Comparison of ENCODE assay signal across 10 cellular contexts in genomic region chr17:7634384-7634783, GRCh38. TPM values are rescaled to one million over a fixed set of nuclear protein-coding genes. Genes with fewer than 3 reads are reported as not detected.
DNase-seq lines count a peak whose midpoint lies in the region; ATAC-seq, FAIRE-seq and TF ChIP-seq lines count a peak whose summit lies in the region.
"Had no signal": no experiment of that assay in that cellular context is flagged by ENCODE, and none has a peak within 500 bp of the region (broad histone marks: within the 10 kb centered on the region; RNA-seq: fewer than 3 reads in every experiment).

No MANE protein-coding gene starts in this region.

- 0 out of 2 replicates have a peak overlapping the region, but pooled peaks have one; percentile 18 for H3K9ac ChIP-seq in IMR-90 (ENCODE audit: low read depth, low read length)

- H2AK5ac ChIP-seq in IMR-90 (ENCODE audit: low read depth, low read length) = no peak overlapping the region

- dilution Hi-C loops in IMR-90 (cut with HindIII; ENCODE audit: low sequenced_read_pairs, unreplicated experiment) = no loop called here

- H3K36me3 ChIP-seq in IMR-90 (ENCODE audit: control insufficient read depth, insufficient read depth, low read length) = no peaks in the 10 kb centered on the region

- H3K27me3 ChIP-seq in IMR-90 (ENCODE audit: control insufficient read depth, insufficient read depth, low read length) = peaks cover 6% of the 10 kb centered on the region; the same call in 1 of the 2 replicates

- ATAC-seq in IMR-90 (ENCODE audit: low read depth) (peak; percentile 87), GM18867 (IDR thresholded peaks at IDR 0.05; ENCODE audit: unreplicated experiment) (no peak)

- no peak overlapping the region for H3K56ac ChIP-seq in IMR-90 (ENCODE audit: extremely low read depth, insufficient read depth, low read length)

- H2BK5ac ChIP-seq in IMR-90 (ENCODE audit: low read depth, low read length, poor library complexity, severe bottlenecking) = no peak overlapping the region

- no peak overlapping the region for H3K23ac ChIP-seq in IMR-90 (ENCODE audit: low read depth, low read length)

- H3K9me3 ChIP-seq in IMR-90 (ENCODE audit: control insufficient read depth, insufficient read depth, low read length) = no peaks in the 10 kb centered on the region

- DNase-seq in D721Med (ENCODE audit: insufficient read length, low spot score) = peak; percentile 95
- DNase-seq in IMR-90 = peak; percentile 41
- DNase-seq in amniotic epithelial cell (ENCODE audit: low read depth) = peak; percentile 56
- DNase-seq in left kidney (ENCODE audit: low read depth, low spot score) = peak; percentile 94
- DNase-seq in posterior vena cava (ENCODE audit: low spot score) = no peak
- DNase-seq in activated CD8-positive, alpha-beta memory T cell treated with anti-CD3 and anti-CD28 coated beads, Interleukin-2, amount 50 U/mL, for 4 hours = no peak
- no peak for DNase-seq in NCI-H2029 treated with DMSO at 0.1 percent for 48 hours (lab: John Stamatoyannopoulos, UW)

- peak overlapping the region; percentile 81 for H2AFZ ChIP-seq in IMR-90 (replicated peaks; ENCODE audit: low read length, poor library complexity)

- H3K14ac ChIP-seq in IMR-90 (replicated peaks; ENCODE audit: low read depth, low read length) = no peak overlapping the region

- CTCF ChIA-PET in IMR-90 (lab: Yijun Ruan, JAX) = interaction anchor here (1.1 to 5.3 kb wide), 3 partner anchors 39 to 60 kb away, joined by 3 to 27 read pairs (median 4); partner anchors contain the start of genes TP53 and WRAP53

- H3K27ac ChIP-seq in IMR-90 (ENCODE audit: insufficient read depth, low read length) = no peak overlapping the region

- H4K8ac ChIP-seq in IMR-90 (ENCODE audit: low read depth in 2 of 2, low read length in 2 of 2) = no peak overlapping the region

- intact Hi-C loops in IMR-90 (cut with micrococcal nuclease) (loop anchor here (1.0 kb wide), 2 partner anchors 54 to 83 kb away; partner anchors contain the start of genes DNAH2 and WRAP53), posterior vena cava (cut with DNase I) (loop anchor here in 1 of 2 donors (10.0 kb wide), 1 partner anchor 50 kb away; the partner anchor contains the start of genes TP53 and WRAP53)

- H3K18ac ChIP-seq in IMR-90 (ENCODE audit: low read depth, low read length) = no peak overlapping the region

- no peak overlapping the region for H2BK20ac ChIP-seq in IMR-90 (ENCODE audit: low read depth, low read length)

- no peak overlapping the region for H4K91ac ChIP-seq in IMR-90 (ENCODE audit: insufficient read depth, low read depth, low read length)

- BruUV-seq in IMR-90 (replicated peaks; lab: Mats Ljungman, UMichigan) = no TSS peak

- no peaks in the 10 kb centered on the region for H3K9me1 ChIP-seq in IMR-90 (ENCODE audit: insufficient read depth, low read length)

- H3K4me3 ChIP-seq in IMR-90 (ENCODE audit: insufficient read depth, low read depth, low read length) = no peak overlapping the region

- H4K20me1 ChIP-seq in IMR-90 (ENCODE audit: insufficient read depth, low read length) = no peaks in the 10 kb centered on the region

- TF ChIP-seq CTCF in D721Med (IDR thresholded peaks at IDR 0.05; ENCODE audit: insufficient read depth, missing control alignments) = peak; percentile 72
- TF ChIP-seq CTCF in IMR-90 (conservative IDR thresholded peaks at IDR 0.05; ENCODE audit: low read depth, low read length) = peak; percentile 67

- peak overlapping the region; percentile 37 for H2AK9ac ChIP-seq in IMR-90 (replicated peaks; ENCODE audit: low read depth, low read length, poor library complexity)

- no peak for FAIRE-seq in D721Med (lab: Jason Lieb, UNC)
- FAIRE-seq: frontal cortex had no signal

- TF ChIP-seq RAD21 in IMR-90 (IDR thresholded peaks at IDR 0.05; ENCODE audit: low read length) = peak; percentile 70

- H2BK15ac ChIP-seq in IMR-90 (ENCODE audit: low read depth, low read length) = no peak overlapping the region

- in situ Hi-C loops in IMR-90 (cut with MboI; ENCODE audit: low sequenced_read_pairs) = no loop called here

- no peak overlapping the region for H3K4me2 ChIP-seq in IMR-90 (ENCODE audit: low read depth, low read length)

- no peak for TF ChIP-seq POLR2A in IMR-90 (IDR thresholded peaks at IDR 0.05; ENCODE audit: low read depth, low read length)

- POLR2A ChIA-PET in IMR-90 (lab: Charles Lee; ENCODE audit: unreplicated experiment) = interaction anchor here (0.5 to 0.7 kb wide), 2 partner anchors 16 to 30 kb away, joined by 4 to 11 read pairs; partner anchors contain the start of gene ATP1B2

- H3K4ac ChIP-seq in IMR-90 (ENCODE audit: low read depth, low read length) = no peak overlapping the region

- 41% methylated on average over 2 of the region's 5 CpGs; no CpG with 5 or more reads in 1 of the 2 experiments for WGBS in IMR-90 (ENCODE audit: extremely low coverage in 2 of 2, insufficient read length in 1 of 2), 2 experiments

- H4K5ac ChIP-seq in IMR-90 (ENCODE audit: low read depth, low read length) = no peak overlapping the region

- H3K79me1 ChIP-seq in IMR-90 (ENCODE audit: low read depth in 1 of 2, low read length in 2 of 2) = no peaks in the 10 kb centered on the region

- no peaks in the 10 kb centered on the region for H3K4me1 ChIP-seq in IMR-90 (ENCODE audit: control insufficient read depth, insufficient read depth, low read length)

- H2BK120ac ChIP-seq in IMR-90 (ENCODE audit: low read depth, low read length) = no peak overlapping the region

TF ChIP-seq in IMR-90, 13 proteins besides CTCF, POLR2A, EP300 and RAD21:
- TF ChIP-seq RCOR1 (IDR thresholded peaks at IDR 0.05; ENCODE audit: insufficient replicate concordance, low read length) (no peak), SMC3 (IDR thresholded peaks at IDR 0.05; ENCODE audit: low read depth, low read length) (peak; percentile 67), MAFK (IDR thresholded peaks at IDR 0.05; ENCODE audit: low read depth, low read length) (no peak), ELK1 (IDR thresholded peaks at IDR 0.05; ENCODE audit: borderline replicate concordance, low read depth, low read length) (no peak)

RNA-seq across cellular contexts. Expression of gene SHBG, which starts 4.4 kb away (rescaled TPM):
- total RNA-seq in IMR-90 (2012; rRNA removed) = 0.36 TPM in 1 of 2 replicates, not detected in the other
- 0.38 and 0.40 TPM in 2 replicates for polyA plus RNA-seq in IMR-90 (2012; rRNA removed)
- 0.66 and 1.1 TPM in 2 replicates for polyA plus RNA-seq in IMR-90 (2012; cell fraction: cytosol; rRNA removed)
- 2.3 and 2.5 TPM in 2 replicates for polyA plus RNA-seq in IMR-90 (2012; cell fraction: nucleus; rRNA removed; ENCODE audit: low replicate concordance)
- under 1 TPM in 1 of 2 donors, not detected in 1; 0.43 TPM for total RNA-seq in posterior vena cava
- total RNA-seq: frontal cortex had no signal
- polyA plus RNA-seq: IgD-negative memory B cell had no signal

RNA-seq across cellular contexts. Expression of gene SAT2, which starts 6.8 kb away (rescaled TPM):
- total RNA-seq in IMR-90 (2012; rRNA removed) = 20.4 and 21.4 TPM in 2 replicates
- 43.8 and 45.9 TPM in 2 replicates for polyA plus RNA-seq in IMR-90 (2012; rRNA removed)
- polyA plus RNA-seq in IMR-90 (2012; cell fraction: cytosol; rRNA removed) = 32.2 and 48.3 TPM in 2 replicates
- polyA plus RNA-seq in IMR-90 (2012; cell fraction: nucleus; rRNA removed; ENCODE audit: low replicate concordance) = 95.6 and 169 TPM in 2 replicates
- total RNA-seq in posterior vena cava = 10 to 100 TPM; 40.7 to 63.3 TPM

RNA-seq across cellular contexts. Expression of gene ATP1B2, which starts 16.3 kb away (rescaled TPM):
- total RNA-seq in IMR-90 (2012; rRNA removed) (not detected in 2 replicates), posterior vena cava (1 to 10 TPM; 2.2 to 2.6 TPM)
- 0.02 TPM in 1 of 2 replicates, not detected in the other for polyA plus RNA-seq in IMR-90 (2012; rRNA removed)
- 0.02 TPM in 1 of 2 replicates, not detected in the other for polyA plus RNA-seq in IMR-90 (2012; cell fraction: cytosol; rRNA removed)
- polyA plus RNA-seq in IMR-90 (2012; cell fraction: nucleus; rRNA removed; ENCODE audit: low replicate concordance) = 0.02 TPM in 2 replicates
- polyA plus RNA-seq: IgD-negative memory B cell had no signal

RNA-seq across cellular contexts. Expression of gene FXR2, which starts 19.7 kb away (rescaled TPM):
- total RNA-seq in IMR-90 (2012; rRNA removed) (38.6 and 39.1 TPM in 2 replicates), posterior vena cava (10 to 100 TPM; 25.4 to 31.6 TPM)
- 55.9 and 59.8 TPM in 2 replicates for polyA plus RNA-seq in IMR-90 (2012; rRNA removed)
- polyA plus RNA-seq in IMR-90 (2012; cell fraction: cytosol; rRNA removed) = 27.8 and 47.9 TPM in 2 replicates
- 55.8 and 92.1 TPM in 2 replicates for polyA plus RNA-seq in IMR-90 (2012; cell fraction: nucleus; rRNA removed; ENCODE audit: low replicate concordance)

RNA-seq across cellular contexts. Expression of gene SOX15, which starts 44.5 kb away (rescaled TPM):
- total RNA-seq in IMR-90 (2012; rRNA removed) (0.18 and 0.28 TPM in 2 replicates), posterior vena cava (1 to 10 TPM; 2.1 to 2.5 TPM)
- 0.62 and 1.0 TPM in 2 replicates for polyA plus RNA-seq in IMR-90 (2012; rRNA removed)
- 2.4 and 3.1 TPM in 2 replicates for polyA plus RNA-seq in IMR-90 (2012; cell fraction: cytosol; rRNA removed)
- polyA plus RNA-seq in IMR-90 (2012; cell fraction: nucleus; rRNA removed; ENCODE audit: low replicate concordance) = 0.84 and 3.4 TPM in 2 replicates
- polyA plus RNA-seq: IgD-negative memory B cell had no signal

Comparison
In these comparisons a context has a peak if more than half of its experiments do, and no peak if none do; other contexts are left out.
1. DNase-seq: peak in D721Med (single experiment), IMR-90 (single experiment), amniotic epithelial cell (single experiment) and left kidney (single experiment); none in posterior vena cava (single experiment), activated CD8-positive, alpha-beta memory T cell treated with anti-CD3 and anti-CD28 coated beads, Interleukin-2, amount 50 U/mL, for 4 hours (single experiment) and NCI-H2029 treated with DMSO at 0.1 percent for 48 hours (single experiment).